25 cellular contexts compared by ENCODE assay signal in genomic region chr13:23480324-23480723, GRCh38.
"Had no signal": no experiment of that assay in that cellular context is flagged by ENCODE, and none has a peak within 500 bp of the region (broad histone marks: within the 10 kb centered on the region; RNA-seq: fewer than 3 reads in every experiment).

No MANE protein-coding gene starts in this region.

- DNase-seq: occipital lobe; ovary; posterior cingulate gyrus; psoas muscle; right cardiac atrium; right lobe of liver; sigmoid colon; small intestine; stimulated activated CD4-positive, alpha-beta T cell treated with anti-CD3 and anti-CD28 coated beads, Interleukin-15, amount 100 ng/mL, for 24 hours; stimulated activated CD4-positive, alpha-beta T cell treated with anti-CD3 and anti-CD28 coated beads, Interleukin-2, amount 100 ng/mL, for 24 hours; stimulated activated CD4-positive, alpha-beta T cell treated with anti-CD3 and anti-CD28 coated beads, Interleukin-2, amount 100 ng/mL, for 48 hours; stimulated activated CD4-positive, alpha-beta T cell treated with anti-CD3 and anti-CD28 coated beads, Interleukin-4, amount 100 ng/mL, for 24 hours; stimulated activated naive B cell treated with anti-CD40 and anti-IgM and Interleukin-4, amounts not matched to agents 10 μg/mL and 1 μg/mL and 100 μg/mL, for 72 hours; stimulated activated naive CD4-positive, alpha-beta T cell treated with Interleukin-2 at 50 U/mL for 16 hours; stomach; thyroid gland; trophoblast cell; upper lobe of left lung had no signal

- H3K9me3 ChIP-seq: ovary, right lobe of liver, thyroid gland, vagina had no signal

- H3K36me3 ChIP-seq: neural progenitor cell, ovary, right lobe of liver, sigmoid colon, stomach, thoracic aorta, thyroid gland, tibial nerve, upper lobe of left lung, vagina had no signal

- H3K4me3 ChIP-seq: neural progenitor cell, ovary, psoas muscle, right lobe of liver, sigmoid colon, stomach, thoracic aorta, thyroid gland, tibial nerve, upper lobe of left lung, vagina had no signal

- ATAC-seq: psoas muscle; right cardiac atrium; right lobe of liver; stimulated activated effector memory CD8-positive, alpha-beta T cell treated with anti-CD3 and anti-CD28 coated beads, Interleukin-12 subunit alpha, Interleukin-12 subunit beta, amount 100 ng/mL, for 72 hours; stimulated activated naive B cell treated with anti-CD40 and anti-IgM and Interleukin-4, amounts not matched to agents 10 μg/mL and 1 μg/mL and 100 μg/mL, for 72 hours had no signal

- H3K27ac ChIP-seq: neural progenitor cell, ovary, parathyroid adenoma, psoas muscle, right lobe of liver, sigmoid colon, stomach, thoracic aorta, thyroid gland, tibial nerve, upper lobe of left lung, vagina had no signal

- H3K4me1 ChIP-seq: parathyroid adenoma, psoas muscle, right lobe of liver, sigmoid colon, stomach, thyroid gland, tibial nerve, upper lobe of left lung, vagina had no signal

- FAIRE-seq: urothelium cell line had no signal
